ENCODE assay signal across 16 cellular contexts in genomic region chr7:65960351-65961074, GRCh38.
"Had no signal": no experiment of that assay in that cellular context is flagged by ENCODE, and none has a peak within 500 bp of the region (broad histone marks: within the 10 kb centered on the region; RNA-seq: fewer than 3 reads in every experiment).

No MANE protein-coding gene starts in this region.

- ATAC-seq: activated CD8-positive, alpha-beta memory T cell treated with anti-CD3 and anti-CD28 coated beads, Interleukin-2, amount 10 ng/mL, durations not matched to agents 7 days and 5 days; activated naive CD8-positive, alpha-beta T cell treated with anti-CD3 and anti-CD28 coated beads, Interleukin-2, amount 50 U/mL, for 24 hours; left lung had no signal

- H3K4me3 ChIP-seq: left lung, stomach, thoracic aorta had no signal

- H3K9me3 Mint-ChIP-seq: activated naive CD8-positive, alpha-beta T cell treated with anti-CD3 and anti-CD28 coated beads, Interleukin-2, amount 50 U/mL, for 24 hours; nephron had no signal

- H3K4me1 ChIP-seq: left lung, stomach had no signal

- H3K27me3 Mint-ChIP-seq: activated CD8-positive, alpha-beta memory T cell treated with anti-CD3 and anti-CD28 coated beads, Interleukin-2, amount 10 ng/mL, durations not matched to agents 7 days and 5 days; activated naive CD8-positive, alpha-beta T cell treated with anti-CD3 and anti-CD28 coated beads, Interleukin-2, amount 50 U/mL, for 24 hours had no signal

- H3K27me3 ChIP-seq: left lung, stomach had no signal

- H3K27ac Mint-ChIP-seq: activated CD8-positive, alpha-beta memory T cell treated with anti-CD3 and anti-CD28 coated beads, Interleukin-2, amount 10 ng/mL, durations not matched to agents 7 days and 5 days; activated naive CD8-positive, alpha-beta T cell treated with anti-CD3 and anti-CD28 coated beads, Interleukin-2, amount 50 U/mL, for 24 hours; nephron had no signal

- H3K4me1 Mint-ChIP-seq: activated CD8-positive, alpha-beta memory T cell treated with anti-CD3 and anti-CD28 coated beads, Interleukin-2, amount 10 ng/mL, durations not matched to agents 7 days and 5 days; activated naive CD8-positive, alpha-beta T cell treated with anti-CD3 and anti-CD28 coated beads, Interleukin-2, amount 50 U/mL, for 24 hours; nephron had no signal

- H3K9me3 ChIP-seq: left lung, stomach, thoracic aorta had no signal

- FAIRE-seq: frontal cortex had no signal

- H3K27ac ChIP-seq: left lung, stomach, thoracic aorta had no signal

- DNase-seq: activated CD4-positive, alpha-beta T cell treated with anti-CD3 and anti-CD28 coated beads, Interleukin-2, amount 50 U/mL, for 4 hours; activated CD4-positive, CD25-positive, alpha-beta regulatory T cell treated with anti-CD3 and anti-CD28 coated beads, Interleukin-2, amount 50 U/mL, for 72 hours; activated CD8-positive, alpha-beta memory T cell treated with anti-CD3 and anti-CD28 coated beads, Interleukin-2, amount 10 ng/mL, durations not matched to agents 7 days and 5 days; activated naive CD8-positive, alpha-beta T cell treated with anti-CD3 and anti-CD28 coated beads, Interleukin-2, amount 50 U/mL, for 24 hours; activated T-cell treated with anti-CD3 and anti-CD28 coated beads, Interleukin-2, amount 50 U/mL, for 48 hours; cortex of kidney; effector memory CD4-positive, alpha-beta T cell; islet precursor cell; mesendoderm; stimulated activated CD4-positive, alpha-beta T cell treated with anti-CD3 and anti-CD28 coated beads, Interleukin-15, amount 100 ng/mL, for 24 hours; stimulated activated CD4-positive, alpha-beta T cell treated with anti-CD3 and anti-CD28 coated beads, Interleukin-4, amount 100 ng/mL, for 24 hours; stomach had no signal

- H3K4me3 Mint-ChIP-seq: activated CD8-positive, alpha-beta memory T cell treated with anti-CD3 and anti-CD28 coated beads, Interleukin-2, amount 10 ng/mL, durations not matched to agents 7 days and 5 days; activated naive CD8-positive, alpha-beta T cell treated with anti-CD3 and anti-CD28 coated beads, Interleukin-2, amount 50 U/mL, for 24 hours; nephron had no signal
